9 cellular contexts compared by ENCODE assay signal in the genomic region with DNA sequence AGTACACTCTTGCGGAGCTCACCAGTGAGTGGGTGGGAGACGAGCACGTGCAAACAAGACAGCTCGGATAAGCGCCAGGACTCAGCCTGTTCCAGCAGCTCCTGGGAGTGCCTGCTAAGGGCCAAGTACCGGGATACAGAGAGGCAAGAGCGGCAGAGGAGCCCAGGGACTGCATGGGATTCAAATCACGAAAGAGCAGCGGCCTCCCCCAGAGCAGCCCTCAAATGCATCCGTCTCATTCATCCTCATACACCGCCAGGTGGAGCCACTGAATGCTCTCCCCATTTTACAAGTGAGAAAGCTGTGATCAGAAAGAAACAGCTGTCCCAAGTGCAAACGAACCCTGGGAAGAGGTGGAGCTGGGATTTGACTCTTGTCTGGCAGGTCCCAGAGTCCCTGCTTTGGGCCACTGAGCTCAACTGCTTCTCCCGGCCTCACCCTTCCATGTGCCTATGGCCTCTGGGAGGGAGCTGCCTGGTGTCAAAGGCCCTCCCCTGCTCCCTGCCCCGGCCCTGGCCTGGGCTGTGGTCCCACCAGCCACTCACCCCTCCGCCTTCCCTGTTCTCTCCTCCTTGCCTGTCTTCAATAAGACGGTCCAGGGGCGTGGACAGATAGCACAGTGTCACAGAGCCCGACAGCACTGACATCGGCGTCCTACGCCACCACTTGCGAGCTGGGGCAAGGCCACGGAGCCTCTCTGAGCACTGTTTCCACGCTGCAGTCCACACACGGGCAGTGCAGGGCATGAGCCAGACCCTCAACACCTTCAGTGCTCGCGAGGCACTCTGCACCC.
DNase-seq lines count a peak whose midpoint lies in the region; ATAC-seq, FAIRE-seq and TF ChIP-seq lines count a peak whose summit lies in the region.
"Had no signal": no experiment of that assay in that cellular context is flagged by ENCODE, and none has a peak within 500 bp of the region (broad histone marks: within the 10 kb centered on the region; RNA-seq: fewer than 3 reads in every experiment).

No MANE protein-coding gene starts in this region.

- peaks cover 22 to 37% of the 10 kb centered on the region in 2 donors for H3K27me3 Mint-ChIP-seq in stimulated activated naive B cell treated with anti-CD40 and anti-IgM and Interleukin-4, amounts not matched to agents 10 μg/mL and 1 μg/mL and 100 μg/mL, for 72 hours
- H3K27me3 Mint-ChIP-seq: natural killer cell treated with Interleukin-12 subunit alpha and Interleukin-12 subunit beta and Interleukin-15 and Interleukin-18, amount 100 ng/mL, for 72 hours had no signal

- no peaks in the 10 kb centered on the region for H3K36me3 ChIP-seq in left lung

- DNase-seq in ACHN (peak; percentile 68), GM12892 (ENCODE audit: insufficient read length) (peak; percentile 69), NCI-H2171 (lab: John Stamatoyannopoulos, UW) (peak; percentile 57), dermis blood vessel endothelial cell (peak; percentile 81), left lung (peak in 1 of 2 donors; percentile 79)
- no peak for DNase-seq in stimulated activated naive B cell treated with anti-CD40 and anti-IgM and Interleukin-4, amounts not matched to agents 10 μg/mL and 1 μg/mL and 100 μg/mL, for 72 hours

- no peaks in the 10 kb centered on the region for H3K27me3 ChIP-seq in left lung

- in situ Hi-C loops in ACHN (cut with HindIII; ENCODE audit: low pct_ligation_motif_present, low pct_unique_long_range_greater_than_20kb, low sequenced_read_pairs): no loop called here

- H3K27ac Mint-ChIP-seq in stimulated activated naive B cell treated with anti-CD40 and anti-IgM and Interleukin-4, amounts not matched to agents 10 μg/mL and 1 μg/mL and 100 μg/mL, for 72 hours: peak overlapping the region; percentile 9
- H3K27ac Mint-ChIP-seq: natural killer cell treated with Interleukin-12 subunit alpha and Interleukin-12 subunit beta and Interleukin-15 and Interleukin-18, amount 100 ng/mL, for 72 hours had no signal

- no peak for TF ChIP-seq POLR2A in GM12892 (IDR thresholded peaks at IDR 0.05; ENCODE audit: low read depth, low read length)

- no peaks in the 10 kb centered on the region for H3K36me3 Mint-ChIP-seq in stimulated activated naive B cell treated with anti-CD40 and anti-IgM and Interleukin-4, amounts not matched to agents 10 μg/mL and 1 μg/mL and 100 μg/mL, for 72 hours
- H3K36me3 Mint-ChIP-seq: natural killer cell treated with Interleukin-12 subunit alpha and Interleukin-12 subunit beta and Interleukin-15 and Interleukin-18, amount 100 ng/mL, for 72 hours had no signal

- peaks cover 27 to 28% of the 10 kb centered on the region in 2 donors for H3K4me1 Mint-ChIP-seq in stimulated activated naive B cell treated with anti-CD40 and anti-IgM and Interleukin-4, amounts not matched to agents 10 μg/mL and 1 μg/mL and 100 μg/mL, for 72 hours

- H3K4me3 ChIP-seq in left lung: no peak overlapping the region

- TF ChIP-seq CTCF in left lung (IDR thresholded peaks at IDR 0.05): peak; percentile 49 to 53

- no peak overlapping the region for H3K4me3 Mint-ChIP-seq in stimulated activated naive B cell treated with anti-CD40 and anti-IgM and Interleukin-4, amounts not matched to agents 10 μg/mL and 1 μg/mL and 100 μg/mL, for 72 hours
- H3K4me3 Mint-ChIP-seq: natural killer cell treated with Interleukin-12 subunit alpha and Interleukin-12 subunit beta and Interleukin-15 and Interleukin-18, amount 100 ng/mL, for 72 hours had no signal

- no peaks in the 10 kb centered on the region for H3K9me3 ChIP-seq in left lung

- H3K27ac ChIP-seq in left lung: no peak overlapping the region

- FAIRE-seq in GM12892 (lab: Jason Lieb, UNC): peak; percentile 90

- H3K4me1 ChIP-seq in left lung: peaks cover 3 to 15% of the 10 kb centered on the region in 2 donors

- intact Hi-C loops in left lung (cut with DNase I): no loop called here

- no peaks in the 10 kb centered on the region for H3K9me3 Mint-ChIP-seq in stimulated activated naive B cell treated with anti-CD40 and anti-IgM and Interleukin-4, amounts not matched to agents 10 μg/mL and 1 μg/mL and 100 μg/mL, for 72 hours
- H3K9me3 Mint-ChIP-seq: natural killer cell treated with Interleukin-12 subunit alpha and Interleukin-12 subunit beta and Interleukin-15 and Interleukin-18, amount 100 ng/mL, for 72 hours had no signal

- peak; percentile 44 to 49 for ATAC-seq in activated CD4-positive, CD25-positive, alpha-beta regulatory T cell treated with anti-CD3 and anti-CD28 coated beads, Interleukin-2, amount 50 U/mL, for 24 hours
- ATAC-seq in left lung: peak; percentile 75
- ATAC-seq in stimulated activated naive B cell treated with anti-CD40 and anti-IgM and Interleukin-4, amounts not matched to agents 10 μg/mL and 1 μg/mL and 100 μg/mL, for 72 hours (replicated peaks): peak; percentile 50 to 52
- no peak for ATAC-seq in HG03354 (IDR thresholded peaks at IDR 0.05; ENCODE audit: poor library complexity, severe bottlenecking, unreplicated experiment)
